In genomic region chr15:57216288-57216687, GRCh38 we compare ENCODE assay signal across 9 cellular contexts.
DNase-seq lines count a peak whose midpoint lies in the region; ATAC-seq, FAIRE-seq and TF ChIP-seq lines count a peak whose summit lies in the region.
"Had no signal": no experiment of that assay in that cellular context is flagged by ENCODE, and none has a peak within 500 bp of the region (broad histone marks: within the 10 kb centered on the region; RNA-seq: fewer than 3 reads in every experiment).

No MANE protein-coding gene starts in this region.

- no peaks in the 10 kb centered on the region for H3K9me3 Mint-ChIP-seq in endothelial cell (ENCODE audit: unreplicated experiment)

- H3K4me1 Mint-ChIP-seq in endothelial cell (ENCODE audit: unreplicated experiment), result peaks cover 24% of the 10 kb centered on the region

- RAD21 ChIA-PET in HCT116 (lab: Charles Lee; ENCODE audit: low non-redundant PET in 1 of 2, low total read pairs in 2 of 2, uncharacterized antibody in 2 of 2, unreplicated experiment in 2 of 2), result no interaction called here

- H3K36me3 ChIP-seq in A673 (ENCODE audit: insufficient read depth, low read length, poor library complexity, severe bottlenecking) (no peaks in the 10 kb centered on the region), HCT116 (ENCODE audit: control insufficient read depth in 1 of 2, insufficient read depth in 2 of 2, low read length in 2 of 2) (no peaks in the 10 kb centered on the region), adrenal gland (replicated peaks in 1 of 2) (no peaks in the 10 kb centered on the region), keratinocyte (ENCODE audit: control insufficient read depth in 2 of 2, extremely low read depth in 1 of 2, insufficient read depth in 2 of 2, low read length in 2 of 2) (no peaks in the 10 kb centered on the region)

- H3K9me2 ChIP-seq in HCT116 (ENCODE audit: insufficient read depth), result no peaks in the 10 kb centered on the region

- no peaks in the 10 kb centered on the region for H3K27me3 ChIP-seq in A673 (replicated peaks; ENCODE audit: insufficient read depth, low read depth, low read length, poor library complexity)
- no peaks in the 10 kb centered on the region for H3K27me3 ChIP-seq in HCT116 (ENCODE audit: insufficient read depth, low read length)
- no peaks in the 10 kb centered on the region for H3K27me3 ChIP-seq in adrenal gland
- H3K27me3 ChIP-seq in keratinocyte (ENCODE audit: control insufficient read depth, extremely low read depth, insufficient read depth, low read length), result no peaks in the 10 kb centered on the region

- no peak overlapping the region for H3K4me2 ChIP-seq in HCT116 (ENCODE audit: low read length)
- peak overlapping the region; percentile 47 for H3K4me2 ChIP-seq in keratinocyte (ENCODE audit: control insufficient read depth, extremely low read depth, insufficient read depth, low read depth, low read length)

- peaks cover 2% of the 10 kb centered on the region for H3K27me3 Mint-ChIP-seq in endothelial cell (ENCODE audit: unreplicated experiment)
- H3K27me3 Mint-ChIP-seq: activated naive CD8-positive, alpha-beta T cell had no signal

- TF ChIP-seq POLR2A in HCT116 (IDR thresholded peaks at IDR 0.05; ENCODE audit: borderline replicate concordance, extremely low read depth, insufficient read depth, insufficient read length), result no peak
- no peak for TF ChIP-seq POLR2A in adrenal gland (IDR thresholded peaks at IDR 0.05)

- H3K9me3 ChIP-seq in A673 (ENCODE audit: low read depth, low read length, poor library complexity, severe bottlenecking), result no peaks in the 10 kb centered on the region
- H3K9me3 ChIP-seq in HCT116 (ENCODE audit: control insufficient read depth in 1 of 2, insufficient read depth in 1 of 2, low read depth in 1 of 2, low read length in 2 of 2), result no peaks in the 10 kb centered on the region
- no peaks in the 10 kb centered on the region for H3K9me3 ChIP-seq in adrenal gland (replicated peaks in 1 of 3)
- H3K9me3 ChIP-seq in keratinocyte (ENCODE audit: control insufficient read depth, low read depth, low read length), result no peaks in the 10 kb centered on the region

- H3K79me2 ChIP-seq in HCT116 (ENCODE audit: insufficient read depth, low read length) (no peaks in the 10 kb centered on the region), keratinocyte (ENCODE audit: control insufficient read depth, insufficient read depth, low read length) (peaks cover 7% of the 10 kb centered on the region)

- H3K9ac ChIP-seq in HCT116 (ENCODE audit: low read length) (no peak overlapping the region), keratinocyte (ENCODE audit: control insufficient read depth, extremely low read depth, insufficient read depth, low read length) (no peak overlapping the region)

- H2AFZ ChIP-seq in HCT116 (ENCODE audit: low read depth, low read length, poor library complexity, severe bottlenecking) (no peak overlapping the region), keratinocyte (ENCODE audit: control insufficient read depth, low read length) (no peak overlapping the region)

- WGBS in adrenal gland, 4 donors, result 12 to 22% (median 16%) methylated on average over 2 of the region's 2 CpGs

- POLR2A ChIA-PET in A673 (lab: Charles Lee; ENCODE audit: low non-redundant PET), result no interaction called here
- POLR2A ChIA-PET in HCT116 (lab: Charles Lee), result no interaction called here

- no peaks in the 10 kb centered on the region for H3K36me3 Mint-ChIP-seq in endothelial cell (ENCODE audit: low read depth, unreplicated experiment)
- H3K36me3 Mint-ChIP-seq: activated naive CD8-positive, alpha-beta T cell had no signal

- H4K20me1 ChIP-seq in HCT116 (ENCODE audit: insufficient read depth) (no peaks in the 10 kb centered on the region; the same call in 1 of the 2 replicates), keratinocyte (ENCODE audit: control insufficient read depth, extremely low read depth, insufficient read depth, low read length) (no peaks in the 10 kb centered on the region)

- peak overlapping the region; percentile 58 for H3K4me3 ChIP-seq in A673 (ENCODE audit: low read depth, low read length, poor library complexity, severe bottlenecking)
- H3K4me3 ChIP-seq in HCT116 (replicated peaks in 1 of 2; ENCODE audit: low read depth in 1 of 2, low read length in 2 of 2), result no peak overlapping the region
- no peak overlapping the region for H3K4me3 ChIP-seq in adrenal gland
- H3K4me3 ChIP-seq in keratinocyte (ENCODE audit: control insufficient read depth in 2 of 3, extremely low read depth in 1 of 3, insufficient read depth in 2 of 3, low read depth in 1 of 3, low read length in 3 of 3), result peak overlapping the region in 1 of 3 experiments; percentile 15

- TF ChIP-seq RAD21 in HCT116 (IDR thresholded peaks at IDR 0.05; ENCODE audit: low read depth), result no peak

- peak; percentile 78 for DNase-seq in A673 (ENCODE audit: low spot score)
- no peak for DNase-seq in HCT116 (ENCODE audit: low read depth, low spot score)
- DNase-seq in adrenal gland, result peak in 4 of 7 donors; percentile 18 to 40 (median 34)
- no peak for DNase-seq in keratinocyte (ENCODE audit: low read depth, low spot score)
- no peak for DNase-seq in KG1 (lab: John Stamatoyannopoulos, UW)
- DNase-seq in endothelial cell (ENCODE audit: low spot score), result no peak
- no peak for DNase-seq in SKM-1 (lab: John Stamatoyannopoulos, UW; ENCODE audit: unreplicated experiment)

- no peak for ATAC-seq in HCT116
- ATAC-seq in HG03025 (IDR thresholded peaks at IDR 0.05; ENCODE audit: low FRiP score, unreplicated experiment), result no peak

- H3K27ac ChIP-seq in A673 (ENCODE audit: low read depth, low read length, poor library complexity, severe bottlenecking), result peak overlapping the region; percentile 77
- H3K27ac ChIP-seq in HCT116 (ENCODE audit: low read depth, low read length), result no peak overlapping the region
- no peak overlapping the region for H3K27ac ChIP-seq in adrenal gland
- no peak overlapping the region for H3K27ac ChIP-seq in keratinocyte (ENCODE audit: control insufficient read depth, insufficient read depth, low read length)

- dilution Hi-C loops in keratinocyte (cut with MboI; ENCODE audit: extremely low pct_ligation_motif_present, low sequenced_read_pairs), result no loop called here

- H3K4me3 Mint-ChIP-seq in endothelial cell (ENCODE audit: unreplicated experiment), result no peak overlapping the region
- H3K4me3 Mint-ChIP-seq: activated naive CD8-positive, alpha-beta T cell had no signal

- intact Hi-C loops in A673 (cut with micrococcal nuclease; ENCODE audit: unreplicated experiment) (loop anchor here (5.0 to 10.0 kb wide), 3 partner anchors 299 to 391 kb away; partner anchors contain the start of gene TCF12), HCT116 (cut with micrococcal nuclease) (no loop called here), adrenal gland (cut with DNase I) (no loop called here)

- no peak for FAIRE-seq in keratinocyte (lab: Jason Lieb, UNC)

- peaks cover 66% of the 10 kb centered on the region for H3K4me1 ChIP-seq in A673 (ENCODE audit: insufficient read depth, low read length, poor library complexity, severe bottlenecking)
- H3K4me1 ChIP-seq in HCT116 (ENCODE audit: control insufficient read depth in 1 of 2, insufficient read depth in 2 of 2, low read length in 2 of 2), result peaks cover 8 to 9% of the 10 kb centered on the region in 2 experiments; a peak in 3 of 4 replicates
- peaks cover 14 to 66% of the 10 kb centered on the region in 2 donors for H3K4me1 ChIP-seq in adrenal gland (replicated peaks in 1 of 2)
- H3K4me1 ChIP-seq in keratinocyte (ENCODE audit: control insufficient read depth, extremely low read depth, insufficient read depth, low read length), result peaks cover 10% of the 10 kb centered on the region

- TF ChIP-seq CTCF in A673 (conservative IDR thresholded peaks at IDR 0.05; ENCODE audit: low read depth, low read length) (no peak), HCT116 (IDR thresholded peaks at IDR 0.05 in 2 of 3, conservative IDR thresholded peaks at IDR 0.05 in 1 of 3; ENCODE audit: borderline replicate concordance in 1 of 3, insufficient read depth in 1 of 3, low read depth in 2 of 3, low read length in 2 of 3) (no peak), adrenal gland (IDR thresholded peaks at IDR 0.05) (no peak), keratinocyte (optimal IDR thresholded peaks at IDR 0.05 in 1 of 3, IDR thresholded peaks at IDR 0.05 in 1 of 3, conservative IDR thresholded peaks at IDR 0.05 in 1 of 3; ENCODE audit: extremely low read depth in 1 of 3, insufficient read depth in 2 of 3, low read length in 3 of 3) (no peak), endothelial cell (IDR thresholded peaks at IDR 0.05; ENCODE audit: unreplicated experiment) (no peak)

- CTCF ChIA-PET in A673 (lab: Charles Lee), result interaction anchor here (1.0 kb wide), 1 partner anchor 69 kb away, joined by 17 read pairs; no protein-coding TSS in a partner anchor
- CTCF ChIA-PET in HCT116 (lab: Charles Lee), result no interaction called here

- BruUV-seq in A673 (replicated peaks; lab: Mats Ljungman, UMichigan) (no TSS peak), HCT116 (replicated peaks; lab: Mats Ljungman, UMichigan) (no TSS peak)

- H3K9me1 ChIP-seq in keratinocyte (ENCODE audit: control insufficient read depth, extremely low read depth, insufficient read depth, low read length), result no peaks in the 10 kb centered on the region

- H3K27ac Mint-ChIP-seq in endothelial cell (ENCODE audit: unreplicated experiment), result no peak overlapping the region
- H3K27ac Mint-ChIP-seq: activated naive CD8-positive, alpha-beta T cell had no signal

TF ChIP-seq in HCT116, 20 proteins besides CTCF, POLR2A, EP300 and RAD21:
- TF ChIP-seq TCF7L2 (IDR thresholded peaks at IDR 0.05; ENCODE audit: borderline replicate concordance, extremely low read depth, insufficient read depth, insufficient read length), result no peak
- peak; percentile 14; the same call in 1 of the 2 replicates for TF ChIP-seq JUND (IDR thresholded peaks at IDR 0.05)
- TF ChIP-seq FOSL1 (IDR thresholded peaks at IDR 0.05; ENCODE audit: low read depth), result peak; percentile 28; the same call in 1 of the 2 replicates

Comparison
In these comparisons a context has a peak if more than half of its experiments do, and no peak if none do; other contexts are left out.
1. DNase-seq: peak in A673 (single experiment) and adrenal gland (4 of 7); none in HCT116 (single experiment), keratinocyte (single experiment), KG1 (single experiment), endothelial cell (single experiment) and SKM-1 (single experiment).